ENCODE assay signal across 34 cellular contexts in genomic region chr18:68701353-68701752, GRCh38.
"Had no signal": no experiment of that assay in that cellular context is flagged by ENCODE, and none has a peak within 500 bp of the region (broad histone marks: within the 10 kb centered on the region; RNA-seq: fewer than 3 reads in every experiment).

No MANE protein-coding gene starts in this region.

- H3K27me3 ChIP-seq: MG63 had no signal

- DNase-seq: Karpas-422, Kasumi-1, MG63, MM.1S, MV-4-11, NCI-H1048, NCI-H1092, NCI-H1092 treated with DMSO at 0.1 percent for 48 hours, NCI-H1105, NCI-H1105 treated with DMSO at 0.1 percent for 48 hours, NCI-H1417 treated with DMSO at 0.1 percent for 48 hours, NCI-H1436, NCI-H1436 treated with DMSO at 0.1 percent for 48 hours, NCI-H146, NCI-H1694, NCI-H1694 treated with DMSO at 0.1 percent for 48 hours, NCI-H187, NCI-H187 treated with DMSO at 0.1 percent for 48 hours, NCI-H1930, NCI-H2029, NCI-H2029 treated with DMSO at 0.1 percent for 48 hours, NCI-H2081, NCI-H2081 treated with DMSO at 0.1 percent for 48 hours, NCI-H2107, NCI-H2171, NCI-H2171 treated with DMSO at 0.1 percent for 48 hours, NCI-H2227 treated with DMSO at 0.1 percent for 48 hours, NCI-H226, NCI-H345, NCI-H446, NCI-H446 treated with DMSO at 0.1 percent for 48 hours, NCI-H510A, NCI-H510A treated with DMSO at 0.1 percent for 48 hours, NCI-H524 had no signal

- H3K4me3 ChIP-seq: MG63 had no signal

- H3K9me3 ChIP-seq: MG63 had no signal
